Comparison of ENCODE assay signal across 14 cellular contexts in the genomic region with DNA sequence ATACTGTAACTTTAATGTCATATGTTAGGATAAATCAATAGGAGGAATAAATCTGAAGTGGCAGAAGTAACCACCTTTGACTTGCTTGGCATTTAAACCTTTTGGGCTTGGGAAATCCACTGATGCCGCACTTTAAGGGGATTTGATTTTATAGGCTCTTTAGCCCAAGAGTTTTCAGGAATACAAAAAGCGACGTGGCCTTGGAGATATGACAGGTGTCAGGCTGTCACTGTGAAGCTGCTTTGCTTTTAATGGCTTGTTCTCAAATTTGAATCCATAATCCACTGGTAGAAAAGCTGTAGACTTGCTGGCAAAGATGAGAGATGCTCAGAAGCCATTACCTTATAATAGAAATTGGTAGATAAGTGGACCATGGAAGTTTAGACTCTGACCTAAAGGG.
A peak's percentile ranks its signal among the peaks of the same experiment; 100 is the strongest.
DNase-seq lines count a peak whose midpoint lies in the region.
"Had no signal": no experiment of that assay in that cellular context is flagged by ENCODE, and none has a peak within 500 bp of the region (broad histone marks: within the 10 kb centered on the region; RNA-seq: fewer than 3 reads in every experiment).

No MANE protein-coding gene starts in this region.

- DNase-seq in NCI-H82 (lab: John Stamatoyannopoulos, UW) (peak; percentile 29), NCI-H82 treated with DMSO at 0.1 percent for 48 hours (lab: John Stamatoyannopoulos, UW; ENCODE audit: unreplicated experiment) (no peak), NCI-H524 treated with DMSO at 0.1 percent for 48 hours (lab: John Stamatoyannopoulos, UW) (peak; percentile 48), NCI-H146 treated with DMSO at 0.1 percent for 48 hours (lab: John Stamatoyannopoulos, UW; ENCODE audit: unreplicated experiment) (no peak), C1 segment of cervical spinal cord (lab: John Stamatoyannopoulos, UW) (no peak)
- DNase-seq: 8988T; ACHN; BE2C; Caco-2; Calu3; CD4-positive, alpha-beta T cell; CD8-positive, alpha-beta T cell; DMS79 treated with DMSO at 0.1 percent for 48 hours; GF-D8 had no signal

Comparison
In these comparisons a context has a peak if more than half of its experiments do, and no peak if none do; other contexts are left out.
1. DNase-seq: peak in NCI-H82 (single experiment) and NCI-H524 treated with DMSO at 0.1 percent for 48 hours (single experiment); none in NCI-H82 treated with DMSO at 0.1 percent for 48 hours (single experiment), NCI-H146 treated with DMSO at 0.1 percent for 48 hours (single experiment) and C1 segment of cervical spinal cord (0 of 14).